14 cellular contexts compared by ENCODE assay signal in genomic region chr22:40666151-40666848, GRCh38. TPM values are rescaled to one million over a fixed set of nuclear protein-coding genes. Genes with fewer than 3 reads are reported as not detected.
A peak's percentile ranks its signal among the peaks of the same experiment; 100 is the strongest.
DNase-seq lines count a peak whose midpoint lies in the region; ATAC-seq and TF ChIP-seq lines count a peak whose summit lies in the region.
"Had no signal": no experiment of that assay in that cellular context is flagged by ENCODE, and none has a peak within 500 bp of the region (broad histone marks: within the 10 kb centered on the region; RNA-seq: fewer than 3 reads in every experiment).

No MANE protein-coding gene starts in this region.

- H3K4me3 Mint-ChIP-seq in WTC11 = no peak overlapping the region
- H3K4me3 Mint-ChIP-seq in CD4-positive, alpha-beta T cell = no peak overlapping the region
- H3K4me3 Mint-ChIP-seq: central memory CD8-positive, alpha-beta T cell had no signal

- H3K27me3 ChIP-seq in right atrium auricular region = no peaks in the 10 kb centered on the region
- no peaks in the 10 kb centered on the region for H3K27me3 ChIP-seq in CD4-positive, alpha-beta T cell (ENCODE audit: control insufficient read depth, insufficient read depth, low read length)
- H3K27me3 ChIP-seq: SJSA1 had no signal

- TF ChIP-seq CTCF in WTC11 (IDR thresholded peaks at IDR 0.05) (no peak), right atrium auricular region (IDR thresholded peaks at IDR 0.05) (no peak)
- TF ChIP-seq CTCF in CD4-positive, alpha-beta T cell (IDR thresholded peaks at IDR 0.05) = no peak

- DNase-seq in GM03348 (ENCODE audit: low spot score) = peak; percentile 64
- no peak for DNase-seq in WTC11 (ENCODE audit: low spot score)
- DNase-seq in right atrium auricular region (ENCODE audit: low spot score) = no peak
- DNase-seq in putamen (ENCODE audit: low spot score) = no peak
- DNase-seq in CD4-positive, alpha-beta T cell = no peak
- DNase-seq: activated CD4-positive, CD25-positive, alpha-beta regulatory T cell treated with anti-CD3 and anti-CD28 coated beads, Interleukin-2, amount 50 U/mL, for 72 hours; foreskin melanocyte; left colon; retina had no signal

- intact Hi-C loops in CD4-positive, alpha-beta T cell (cut with DNase I, micrococcal nuclease) = no loop called here

- H3K27me3 Mint-ChIP-seq in WTC11 (ENCODE audit: low read depth) = no peaks in the 10 kb centered on the region
- H3K27me3 Mint-ChIP-seq in CD4-positive, alpha-beta T cell = no peaks in the 10 kb centered on the region
- H3K27me3 Mint-ChIP-seq: central memory CD8-positive, alpha-beta T cell had no signal

- H3K4me1 ChIP-seq in right atrium auricular region = peaks cover 0 to 32% of the 10 kb centered on the region in 2 donors
- H3K4me1 ChIP-seq: SJSA1 had no signal

- ATAC-seq in WTC11 = no peak
- ATAC-seq in HG02885 (IDR thresholded peaks at IDR 0.05; ENCODE audit: poor library complexity, unreplicated experiment) = no peak
- ATAC-seq in CD4-positive, alpha-beta T cell (ENCODE audit: poor library complexity) = no peak
- no peak for ATAC-seq in HG03159 (IDR thresholded peaks at IDR 0.05; ENCODE audit: unreplicated experiment)
- ATAC-seq: left colon had no signal

- no peaks in the 10 kb centered on the region for H3K36me3 Mint-ChIP-seq in WTC11
- H3K36me3 Mint-ChIP-seq in CD4-positive, alpha-beta T cell (ENCODE audit: low read depth) = no peaks in the 10 kb centered on the region

- POLR2A ChIA-PET in WTC11 (lab: Charles Lee) = interaction anchor here (1.3 kb wide), 1 partner anchor 30 kb away, joined by 3 read pairs; the partner anchor contains the start of gene MRTFA
- POLR2A ChIA-PET in CD4-positive, alpha-beta T cell (lab: Charles Lee) = no interaction called here

- CTCF ChIA-PET in WTC11 (lab: Charles Lee) = interaction anchor here (1.1 kb wide), 1 partner anchor 17 kb away, joined by 3 read pairs; no protein-coding TSS in a partner anchor
- CTCF ChIA-PET in CD4-positive, alpha-beta T cell (lab: Charles Lee) = no interaction called here

- peaks cover 3% of the 10 kb centered on the region; the same call in 1 of the 2 replicates for H3K9me3 Mint-ChIP-seq in WTC11
- no peaks in the 10 kb centered on the region for H3K9me3 Mint-ChIP-seq in CD4-positive, alpha-beta T cell
- H3K9me3 Mint-ChIP-seq: central memory CD8-positive, alpha-beta T cell had no signal

- peak overlapping the region; percentile 72 to 77 for H3K27ac ChIP-seq in right atrium auricular region
- H3K27ac ChIP-seq in skin epidermis = peak overlapping the region in 11 of 21 experiments; percentile 25 to 76 (median 57)
- H3K27ac ChIP-seq in CD4-positive, alpha-beta T cell (ENCODE audit: low read depth, low read length) = no peak overlapping the region
- H3K27ac ChIP-seq: SJSA1 had no signal

- no peaks in the 10 kb centered on the region for H3K9me3 ChIP-seq in right atrium auricular region
- no peaks in the 10 kb centered on the region for H3K9me3 ChIP-seq in CD4-positive, alpha-beta T cell (ENCODE audit: control insufficient read depth, low read length)

- 0 out of 2 replicates have a peak overlapping the region, but pooled peaks have one; percentile 47 for H3K27ac Mint-ChIP-seq in WTC11
- H3K27ac Mint-ChIP-seq in CD4-positive, alpha-beta T cell = no peak overlapping the region

- no peaks in the 10 kb centered on the region for H3K36me3 ChIP-seq in right atrium auricular region
- H3K36me3 ChIP-seq: SJSA1 had no signal

- H3K4me1 Mint-ChIP-seq in WTC11 = peaks cover 5% of the 10 kb centered on the region
- H3K4me1 Mint-ChIP-seq in CD4-positive, alpha-beta T cell (ENCODE audit: low read depth) = peaks cover 12% of the 10 kb centered on the region

- H3K4me3 ChIP-seq in right atrium auricular region (no peak overlapping the region), skin epidermis (no peak overlapping the region)
- H3K4me3 ChIP-seq: SJSA1 had no signal

TF ChIP-seq in WTC11, 78 proteins besides CTCF, POLR2A, EP300 and RAD21:
- TF ChIP-seq FOXK1 (CRISPR knock-in tag; IDR thresholded peaks at IDR 0.05) (no peak), E2F5 (CRISPR knock-in tag; IDR thresholded peaks at IDR 0.05) (no peak), ESRRA (CRISPR knock-in tag; IDR thresholded peaks at IDR 0.05; ENCODE audit: borderline replicate concordance) (no peak), NFE2L1 (CRISPR knock-in tag; IDR thresholded peaks at IDR 0.05) (no peak), ELF4 (CRISPR knock-in tag; IDR thresholded peaks at IDR 0.05; ENCODE audit: low read depth) (no peak), EMX1 (CRISPR knock-in tag; IDR thresholded peaks at IDR 0.05) (no peak), ERG (CRISPR knock-in tag; IDR thresholded peaks at IDR 0.05) (no peak)
TF ChIP-seq in WTC11: peak in this region for 0.

RNA-seq across cellular contexts. Expression of gene MCHR1, which starts 13.0 kb away (rescaled TPM):
- total RNA-seq in WTC11 (2021) = 0.57 to 1.0 TPM (median 0.69 TPM) in 3 replicates
- 1 to 10 TPM in 1 of 2 donors, not detected in 1; 2.0 TPM for total RNA-seq in right atrium auricular region
- total RNA-seq in CD4-positive, alpha-beta T cell = not detected
- total RNA-seq: left colon, SJSA1 had no signal

RNA-seq across cellular contexts. Expression of gene MRTFA, which starts 29.8 kb away (rescaled TPM):
- total RNA-seq in WTC11 (2021) = 39.7 to 49.8 TPM (median 48.4 TPM) in 3 replicates
- 10 to 100 TPM; 45.8 to 55.2 TPM for total RNA-seq in right atrium auricular region
- 10 to 100 TPM; 55.3 to 58.9 TPM for total RNA-seq in CD4-positive, alpha-beta T cell
